ENCODE assay signal across 8 cellular contexts in the genomic region with DNA sequence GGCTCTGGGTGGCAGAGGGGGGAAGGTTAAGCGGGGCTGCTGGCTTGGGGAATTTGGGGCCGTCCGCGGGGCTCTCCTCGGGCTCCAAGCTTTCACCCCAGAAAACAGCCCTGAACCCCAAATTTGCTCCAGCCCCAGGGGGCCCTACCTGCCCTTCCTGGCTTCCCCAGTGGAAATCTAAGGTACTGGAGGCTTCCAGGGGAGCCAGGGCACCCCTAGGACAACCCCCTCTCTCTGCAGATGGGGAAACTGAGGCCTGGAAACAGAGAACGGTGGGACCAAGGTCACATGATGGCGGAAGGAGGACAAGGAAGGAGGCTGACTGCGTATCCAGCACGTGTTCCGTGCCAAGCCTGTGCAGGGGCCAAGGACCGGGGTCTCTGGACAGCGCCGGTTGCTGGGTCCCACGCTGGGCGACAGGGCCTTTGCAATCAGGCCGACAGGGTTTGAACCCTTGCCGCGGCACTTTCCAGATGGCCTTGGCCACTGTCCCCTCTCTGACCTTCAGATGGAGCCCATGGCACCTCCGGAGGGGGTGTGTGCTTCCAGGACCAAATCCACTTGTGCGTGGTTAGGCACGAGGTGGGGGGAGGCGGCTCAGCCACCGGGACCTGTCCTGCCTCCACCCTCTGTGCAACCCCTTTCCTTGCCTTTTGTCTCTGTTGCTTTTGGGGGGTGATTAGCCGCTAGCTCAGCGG.
DNase-seq lines count a peak whose midpoint lies in the region; ATAC-seq and TF ChIP-seq lines count a peak whose summit lies in the region.

No MANE protein-coding gene starts in this region.

- WGBS in SK-N-SH (ENCODE audit: low lambda C conversion rate) = 66% methylated on average over 20 of the region's 25 CpGs

- no peak overlapping the region for H3K4me3 ChIP-seq in CD4-positive, CD25-positive, alpha-beta regulatory T cell (ENCODE audit: low read depth, low read length)
- H3K4me3 ChIP-seq in SK-N-SH (ENCODE audit: low read depth in 2 of 2, low read length in 1 of 2) (peak overlapping the region; percentile 51 to 70), fibroblast of mammary gland (ENCODE audit: control insufficient read depth, low read depth, low read length) (peak overlapping the region; percentile 46), osteoblast (ENCODE audit: insufficient read depth, low read length) (peak overlapping the region; percentile 73)

- POLR2A ChIA-PET in SK-N-SH (lab: Yijun Ruan, JAX) = interaction anchor here (0.7 to 2.0 kb wide), 3 partner anchors 10 to 59 kb away, joined by 3 to 10 read pairs (median 6); no protein-coding TSS in a partner anchor

- H3K36me3 ChIP-seq in CD4-positive, CD25-positive, alpha-beta regulatory T cell (ENCODE audit: control insufficient read depth, insufficient read depth, low read length) = no peaks in the 10 kb centered on the region
- no peaks in the 10 kb centered on the region for H3K36me3 ChIP-seq in SK-N-SH (replicated peaks in 1 of 2; ENCODE audit: control insufficient read depth in 1 of 2, insufficient read depth in 2 of 2, low read length in 1 of 2)
- H3K36me3 ChIP-seq in osteoblast (ENCODE audit: insufficient read depth, low read length) = no peaks in the 10 kb centered on the region

- H3K4me2 ChIP-seq in SK-N-SH (peak overlapping the region; percentile 92), osteoblast (ENCODE audit: insufficient read depth, low read length) (peak overlapping the region; percentile 88)

- TF ChIP-seq RAD21 in SK-N-SH (IDR thresholded peaks at IDR 0.05; ENCODE audit: low read length) = no peak

- ATAC-seq in CD4-positive, CD25-positive, alpha-beta regulatory T cell (ENCODE audit: low read depth in 2 of 2) = no peak
- ATAC-seq in GM18907 (IDR thresholded peaks at IDR 0.05; ENCODE audit: unreplicated experiment) = no peak

- H3F3A ChIP-seq in SK-N-SH (replicated peaks; ENCODE audit: insufficient read depth) = no peaks in the 10 kb centered on the region

- H3K79me2 ChIP-seq in SK-N-SH (ENCODE audit: insufficient read depth) = no peaks in the 10 kb centered on the region
- H3K79me2 ChIP-seq in osteoblast (ENCODE audit: insufficient read depth, low read length) = no peaks in the 10 kb centered on the region

- peak overlapping the region in 2 of 4 donors; percentile 67 to 71 for H3K4me3 Mint-ChIP-seq in CD4-positive, CD25-positive, alpha-beta regulatory T cell

- H4K20me1 ChIP-seq in SK-N-SH (ENCODE audit: insufficient read depth) (no peaks in the 10 kb centered on the region), osteoblast (ENCODE audit: insufficient read depth, low read length) (no peaks in the 10 kb centered on the region)

- peaks cover 0 to 6% (median 0%) of the 10 kb centered on the region in 7 donors for H3K9me3 Mint-ChIP-seq in CD4-positive, CD25-positive, alpha-beta regulatory T cell

- TF ChIP-seq CTCF in SK-N-SH (IDR thresholded peaks at IDR 0.05) (no peak), fibroblast of mammary gland (conservative IDR thresholded peaks at IDR 0.05; ENCODE audit: control insufficient read depth, insufficient read depth, low read depth, low read length) (no peak), osteoblast (IDR thresholded peaks at IDR 0.05; ENCODE audit: extremely low read depth, low read depth, low read length) (no peak)

- H3K36me3 Mint-ChIP-seq in CD4-positive, CD25-positive, alpha-beta regulatory T cell = no peaks in the 10 kb centered on the region

- H3K9me2 ChIP-seq in SK-N-SH = no peaks in the 10 kb centered on the region

- H3K4me1 ChIP-seq in CD4-positive, CD25-positive, alpha-beta regulatory T cell (ENCODE audit: control insufficient read depth, insufficient read depth, low read length, poor library complexity, severe bottlenecking) = peaks cover 24% of the 10 kb centered on the region
- H3K4me1 ChIP-seq in SK-N-SH (ENCODE audit: control insufficient read depth in 1 of 2, insufficient read depth in 2 of 2, low read depth in 1 of 2, low read length in 1 of 2) (peaks cover 0 to 20% of the 10 kb centered on the region in 2 experiments; a peak in 1 of 4 replicates), osteoblast (ENCODE audit: insufficient read depth, low read length) (peaks cover 7% of the 10 kb centered on the region)

- H3K4me1 Mint-ChIP-seq in CD4-positive, CD25-positive, alpha-beta regulatory T cell = peaks cover 0 to 28% (median 8%) of the 10 kb centered on the region in 4 donors

- peaks cover 0 to 3% of the 10 kb centered on the region in 2 experiments for H3K9me3 ChIP-seq in CD4-positive, CD25-positive, alpha-beta regulatory T cell (ENCODE audit: control insufficient read depth in 2 of 2, low read length in 2 of 2)
- no peaks in the 10 kb centered on the region for H3K9me3 ChIP-seq in SK-N-SH
- no peaks in the 10 kb centered on the region for H3K9me3 ChIP-seq in osteoblast (ENCODE audit: low read depth, low read length)

- peak overlapping the region in 2 of 3 donors; percentile 29 to 62 for H3K27ac Mint-ChIP-seq in CD4-positive, CD25-positive, alpha-beta regulatory T cell

- CTCF ChIA-PET in SK-N-SH (lab: Yijun Ruan, JAX) = interaction anchor here (0.9 to 2.1 kb wide), 8 partner anchors 9 to 299 kb away, joined by 3 to 9 read pairs (median 4); no protein-coding TSS in a partner anchor

- peaks cover 8% of the 10 kb centered on the region for H3K27me3 ChIP-seq in CD4-positive, CD25-positive, alpha-beta regulatory T cell (ENCODE audit: control insufficient read depth, insufficient read depth, low read length)
- H3K27me3 ChIP-seq in SK-N-SH (ENCODE audit: insufficient read depth) (no peaks in the 10 kb centered on the region), osteoblast (ENCODE audit: insufficient read depth, low read length) (peaks cover 12% of the 10 kb centered on the region)

- DNase-seq in CD4-positive, CD25-positive, alpha-beta regulatory T cell = no peak
- DNase-seq in SK-N-SH (peak; percentile 63), fibroblast of mammary gland (ENCODE audit: low read depth) (no peak), osteoblast (ENCODE audit: insufficient read length, low spot score, missing footprints) (no peak), kidney glomerular epithelial cell (lab: John Stamatoyannopoulos, UW) (no peak), germinal center (ENCODE audit: low spot score) (no peak)
- DNase-seq in activated CD8-positive, alpha-beta memory T cell treated with anti-CD3 and anti-CD28 coated beads, Interleukin-2, amount 50 U/mL, for 4 hours = no peak

- peak overlapping the region; percentile 82; the same call in 1 of the 2 replicates for H2AFZ ChIP-seq in SK-N-SH (ENCODE audit: low read depth)
- H2AFZ ChIP-seq in osteoblast (ENCODE audit: low read length) = peak overlapping the region; percentile 86

- H3K9ac ChIP-seq in SK-N-SH = peak overlapping the region; percentile 64

- no peak for TF ChIP-seq EP300 in SK-N-SH (IDR thresholded peaks at IDR 0.05; ENCODE audit: borderline replicate concordance in 1 of 2, low read depth in 1 of 2, low read length in 1 of 2)

- no peak overlapping the region for H3K27ac ChIP-seq in CD4-positive, CD25-positive, alpha-beta regulatory T cell (ENCODE audit: insufficient read depth, low read length, poor library complexity, severe bottlenecking)
- H3K27ac ChIP-seq in SK-N-SH (ENCODE audit: low read depth in 2 of 2, low read length in 1 of 2) = peak overlapping the region in 1 of 2 experiments; percentile 64; a peak in 2 of 4 replicates
- H3K27ac ChIP-seq in osteoblast (ENCODE audit: low read depth, low read length) = no peak overlapping the region

- H3K27me3 Mint-ChIP-seq in CD4-positive, CD25-positive, alpha-beta regulatory T cell = peaks cover 73% of the 10 kb centered on the region

TF ChIP-seq in SK-N-SH, 30 proteins besides CTCF, POLR2A, EP300 and RAD21:
- TF ChIP-seq MEF2A (IDR thresholded peaks at IDR 0.05; ENCODE audit: borderline replicate concordance, low read depth) = no peak
- no peak for TF ChIP-seq FOXJ3 (CRISPR knock-in tag; IDR thresholded peaks at IDR 0.05)
- TF ChIP-seq, protein P1, sequence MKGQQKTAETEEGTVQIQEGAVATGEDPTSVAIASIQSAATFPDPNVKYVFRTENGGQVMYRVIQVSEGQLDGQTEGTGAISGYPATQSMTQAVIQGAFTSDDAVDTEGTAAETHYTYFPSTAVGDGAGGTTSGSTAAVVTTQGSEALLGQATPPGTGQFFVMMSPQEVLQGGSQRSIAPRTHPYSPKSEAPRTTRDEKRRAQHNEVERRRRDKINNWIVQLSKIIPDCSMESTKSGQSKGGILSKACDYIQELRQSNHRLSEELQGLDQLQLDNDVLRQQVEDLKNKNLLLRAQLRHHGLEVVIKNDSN (IDR thresholded peaks at IDR 0.05; ENCODE audit: borderline replicate concordance, low read depth) = peak; percentile 43; the same call in 1 of the 2 replicates
